ENCODE assay signal across 8 cellular contexts in genomic region chr1:83508485-83509151, GRCh38.
DNase-seq lines count a peak whose midpoint lies in the region; ATAC-seq and TF ChIP-seq lines count a peak whose summit lies in the region.

No MANE protein-coding gene starts in this region.

- H3K27ac ChIP-seq in muscle layer of duodenum (ENCODE audit: low read length) = peak overlapping the region; percentile 19

- peaks cover 13% of the 10 kb centered on the region for H3K9me3 Mint-ChIP-seq in activated naive CD8-positive, alpha-beta T cell treated with anti-CD3 and anti-CD28 coated beads, Interleukin-2, amount 10 ng/mL, durations not matched to agents 7 days and 5 days

- H3K9me3 ChIP-seq in muscle layer of duodenum (ENCODE audit: control insufficient read depth in 1 of 2, low read length in 2 of 2) = no peaks in the 10 kb centered on the region

- H3K27me3 Mint-ChIP-seq in activated naive CD8-positive, alpha-beta T cell treated with anti-CD3 and anti-CD28 coated beads, Interleukin-2, amount 10 ng/mL, durations not matched to agents 7 days and 5 days = no peaks in the 10 kb centered on the region

- no peak for TF ChIP-seq CTCF in GM06990 (IDR thresholded peaks at IDR 0.05; ENCODE audit: insufficient read depth, low read length, poor library complexity, severe bottlenecking)

- no peak overlapping the region for H3K4me3 ChIP-seq in GM06990 (replicated peaks; ENCODE audit: low read depth, low read length)
- H3K4me3 ChIP-seq in muscle layer of duodenum (ENCODE audit: low read depth in 1 of 2, low read length in 2 of 2) = peak overlapping the region in 1 of 2 donors; percentile 28

- H3K4me1 ChIP-seq in muscle layer of duodenum (ENCODE audit: control insufficient read depth in 1 of 2, insufficient read depth in 2 of 2, low read length in 2 of 2) = peaks cover 0 to 23% of the 10 kb centered on the region in 2 donors

- H3K27me3 ChIP-seq in GM06990 (replicated peaks; ENCODE audit: control insufficient read depth, insufficient read depth, low read length) = no peaks in the 10 kb centered on the region
- H3K27me3 ChIP-seq in muscle layer of duodenum (ENCODE audit: low read depth, low read length) = no peaks in the 10 kb centered on the region

- H3K27ac Mint-ChIP-seq in activated naive CD8-positive, alpha-beta T cell treated with anti-CD3 and anti-CD28 coated beads, Interleukin-2, amount 10 ng/mL, durations not matched to agents 7 days and 5 days = peak overlapping the region; percentile 91

- peaks cover 29% of the 10 kb centered on the region for H3K4me1 Mint-ChIP-seq in activated naive CD8-positive, alpha-beta T cell treated with anti-CD3 and anti-CD28 coated beads, Interleukin-2, amount 10 ng/mL, durations not matched to agents 7 days and 5 days

- POLR2A ChIA-PET in activated naive CD8-positive, alpha-beta T cell treated with anti-CD3 and anti-CD28 coated beads, Interleukin-2, amount 10 ng/mL, durations not matched to agents 7 days and 5 days (lab: Charles Lee) = interaction anchor here (1.1 kb wide), 2 partner anchors 12 to 635 kb away, joined by 3 to 7 read pairs; partner anchors contain the start of gene PRKACB

- H3K36me3 Mint-ChIP-seq in activated naive CD8-positive, alpha-beta T cell treated with anti-CD3 and anti-CD28 coated beads, Interleukin-2, amount 10 ng/mL, durations not matched to agents 7 days and 5 days = peaks cover 34% of the 10 kb centered on the region

- DNase-seq in GM06990 (ENCODE audit: extremely low read depth, insufficient read length) = peak; percentile 75
- DNase-seq in HT1080 (ENCODE audit: low read depth) = peak; percentile 68
- peak; percentile 24 for DNase-seq in activated naive CD8-positive, alpha-beta T cell treated with anti-CD3 and anti-CD28 coated beads, Interleukin-2, amount 10 ng/mL, durations not matched to agents 7 days and 5 days
- no peak for DNase-seq in NCI-H510A treated with DMSO at 0.1 percent for 48 hours (lab: John Stamatoyannopoulos, UW)
- DNase-seq in nucleus accumbens (lab: John Stamatoyannopoulos, UW) = no peak
- no peak for DNase-seq in T1000 (lab: John Stamatoyannopoulos, UW)

- peak; percentile 99 for ATAC-seq in GM21515 (IDR thresholded peaks at IDR 0.05; ENCODE audit: unreplicated experiment)
- peak; percentile 96 for ATAC-seq in activated naive CD8-positive, alpha-beta T cell treated with anti-CD3 and anti-CD28 coated beads, Interleukin-2, amount 10 ng/mL, durations not matched to agents 7 days and 5 days (ENCODE audit: low read depth)

- peak overlapping the region; percentile 75 for H3K4me3 Mint-ChIP-seq in activated naive CD8-positive, alpha-beta T cell treated with anti-CD3 and anti-CD28 coated beads, Interleukin-2, amount 10 ng/mL, durations not matched to agents 7 days and 5 days

- H3K36me3 ChIP-seq in GM06990 (ENCODE audit: control insufficient read depth, insufficient read depth, low read length) = no peaks in the 10 kb centered on the region
- H3K36me3 ChIP-seq in muscle layer of duodenum (ENCODE audit: control insufficient read depth in 1 of 2, insufficient read depth in 2 of 2, low read length in 2 of 2) = no peaks in the 10 kb centered on the region

Comparison
In these comparisons a context has a peak if more than half of its experiments do, and no peak if none do; other contexts are left out.
1. DNase-seq: peak in GM06990 (single experiment), HT1080 (single experiment) and activated naive CD8-positive, alpha-beta T cell treated with anti-CD3 and anti-CD28 coated beads, Interleukin-2, amount 10 ng/mL, durations not matched to agents 7 days and 5 days (single experiment); none in NCI-H510A treated with DMSO at 0.1 percent for 48 hours (single experiment), nucleus accumbens (0 of 56) and T1000 (single experiment).